ENCODE assay signal across 9 cellular contexts in genomic region chr11:78310500-78310909, GRCh38.
DNase-seq lines count a peak whose midpoint lies in the region; ATAC-seq, FAIRE-seq and TF ChIP-seq lines count a peak whose summit lies in the region.
"Had no signal": no experiment of that assay in that cellular context is flagged by ENCODE, and none has a peak within 500 bp of the region (broad histone marks: within the 10 kb centered on the region; RNA-seq: fewer than 3 reads in every experiment).

No MANE protein-coding gene starts in this region.

- no peak overlapping the region for H2AK5ac ChIP-seq in neuronal stem cell (ENCODE audit: low read depth, low read length)

- ATAC-seq in GM21529 (IDR thresholded peaks at IDR 0.05; ENCODE audit: unreplicated experiment) = peak; percentile 90

- intact Hi-C loops in kidney (cut with DNase I) = no loop called here

- peak overlapping the region; percentile 20 to 61 (median 42) for H3K27ac Mint-ChIP-seq in IgD-negative memory B cell

- DNase-seq in COLO829 (ENCODE audit: low spot score) (peak; percentile 14), kidney (peak; percentile 84), HAP-1 (ENCODE audit: low spot score in 2 of 2) (no peak), NCI-H82 treated with DMSO at 0.1 percent for 48 hours (lab: John Stamatoyannopoulos, UW; ENCODE audit: unreplicated experiment) (no peak), hypothalamus (lab: John Stamatoyannopoulos, UW) (no peak), neuronal stem cell (ENCODE audit: low spot score) (no peak)

- peaks cover 11 to 13% of the 10 kb centered on the region in 2 donors for H3K4me1 ChIP-seq in kidney (ENCODE audit: control insufficient read depth in 1 of 2, insufficient read depth in 1 of 2, low read depth in 1 of 2, low read length in 2 of 2)
- H3K4me1 ChIP-seq in HAP-1 = peaks cover 3% of the 10 kb centered on the region
- H3K4me1 ChIP-seq in neuronal stem cell (ENCODE audit: control insufficient read depth in 2 of 2, insufficient read depth in 1 of 2, low read depth in 1 of 2, low read length in 2 of 2) = peaks cover 0 to 5% of the 10 kb centered on the region in 2 donors

- peaks cover 35 to 48% (median 46%) of the 10 kb centered on the region in 3 donors for H3K4me1 Mint-ChIP-seq in IgD-negative memory B cell

- H3K36me3 Mint-ChIP-seq in IgD-negative memory B cell = no peaks in the 10 kb centered on the region

- H3K9me3 ChIP-seq in kidney (ENCODE audit: control insufficient read depth in 1 of 2, low read length in 2 of 2) (no peaks in the 10 kb centered on the region), HAP-1 (no peaks in the 10 kb centered on the region), neuronal stem cell (replicated peaks in 1 of 2; ENCODE audit: control insufficient read depth in 2 of 2, insufficient read depth in 1 of 2, low read depth in 1 of 2, low read length in 2 of 2) (no peaks in the 10 kb centered on the region)

- H3K18ac ChIP-seq in neuronal stem cell (ENCODE audit: low read length) = no peak overlapping the region

- H2AFZ ChIP-seq in neuronal stem cell (ENCODE audit: low read length) = no peak overlapping the region

- H3K36me3 ChIP-seq in kidney (ENCODE audit: control insufficient read depth in 1 of 2, insufficient read depth in 2 of 2, low read length in 2 of 2) (no peaks in the 10 kb centered on the region), HAP-1 (replicated peaks) (0 out of 2 replicates have a peak, but pooled peaks cover 2% of the 10 kb centered on the region), neuronal stem cell (replicated peaks in 1 of 2; ENCODE audit: control insufficient read depth in 2 of 2, insufficient read depth in 2 of 2, low read length in 2 of 2) (no peaks in the 10 kb centered on the region)

- no peak overlapping the region for H2BK15ac ChIP-seq in neuronal stem cell (ENCODE audit: low read length)

- H3K9me3 Mint-ChIP-seq in IgD-negative memory B cell = no peaks in the 10 kb centered on the region

- H3K9ac ChIP-seq in kidney (ENCODE audit: low read length in 2 of 2) (peak overlapping the region in 1 of 2 donors; percentile 59), neuronal stem cell (ENCODE audit: low read depth, low read length, poor library complexity) (no peak overlapping the region)

- H3K27me3 ChIP-seq in HAP-1 (ENCODE audit: low read depth) = no peaks in the 10 kb centered on the region
- H3K27me3 ChIP-seq in neuronal stem cell (ENCODE audit: control insufficient read depth in 3 of 3, insufficient read depth in 3 of 3, low read depth in 1 of 3, low read length in 3 of 3) = no peaks in the 10 kb centered on the region

- no peak overlapping the region for H3K4ac ChIP-seq in neuronal stem cell (ENCODE audit: low read length)

- H3K4me3 Mint-ChIP-seq in IgD-negative memory B cell = peak overlapping the region in 3 of 4 donors; percentile 23 to 87 (median 78)

- H2BK5ac ChIP-seq in neuronal stem cell (ENCODE audit: low read length) = no peak overlapping the region

- peak overlapping the region; percentile 38 to 59 for H3K27ac ChIP-seq in kidney (ENCODE audit: low read depth in 2 of 2, low read length in 2 of 2)
- no peak overlapping the region for H3K27ac ChIP-seq in neuronal stem cell (replicated peaks; ENCODE audit: low read length)

- H2BK120ac ChIP-seq in neuronal stem cell (ENCODE audit: low read depth, low read length) = no peak overlapping the region

- in situ Hi-C loops in HAP-1 (cut with MboI; ENCODE audit: low sequenced_read_pairs) = no loop called here

- no peaks in the 10 kb centered on the region for H3K27me3 Mint-ChIP-seq in IgD-negative memory B cell

- no peak overlapping the region for H3K23ac ChIP-seq in neuronal stem cell (ENCODE audit: low read depth, low read length, poor library complexity)

- no peak for TF ChIP-seq CTCF in kidney (IDR thresholded peaks at IDR 0.05; ENCODE audit: borderline replicate concordance, extremely low read depth, insufficient read depth)

- no peak overlapping the region for H4K91ac ChIP-seq in neuronal stem cell (ENCODE audit: low read depth, low read length, poor library complexity)

- no peak overlapping the region for H3K14ac ChIP-seq in neuronal stem cell (ENCODE audit: low read length)

- WGBS in neuronal stem cell (ENCODE audit: extremely low coverage in 2 of 2, insufficient read length in 2 of 2, insufficient replicate concordance in 1 of 2), 2 donors = no CpG with 5 or more reads among the region's 6 CpGs

- H3K4me2 ChIP-seq in neuronal stem cell (ENCODE audit: insufficient read depth, low read length, poor library complexity, severe bottlenecking) = no peak overlapping the region

- no peak overlapping the region for H2BK12ac ChIP-seq in neuronal stem cell (ENCODE audit: low read length)

- H3K4me3 ChIP-seq in kidney (ENCODE audit: low read length in 2 of 2) (peak overlapping the region in 1 of 2 donors; percentile 30), HAP-1 (no peak overlapping the region), neuronal stem cell (ENCODE audit: low read length in 2 of 2) (no peak overlapping the region)

- H4K8ac ChIP-seq in neuronal stem cell (ENCODE audit: low read depth, low read length) = no peak overlapping the region

- FAIRE-seq in kidney (lab: Jason Lieb, UNC) = no peak
- FAIRE-seq: TTC549 had no signal

- no peaks in the 10 kb centered on the region for H3K79me1 ChIP-seq in neuronal stem cell (ENCODE audit: low read depth, low read length)

Comparison
In these comparisons a context has a peak if more than half of its experiments do, and no peak if none do; other contexts are left out.
1. DNase-seq: peak in COLO829 (single experiment) and kidney (single experiment); none in HAP-1 (0 of 2), NCI-H82 treated with DMSO at 0.1 percent for 48 hours (single experiment), hypothalamus (0 of 51) and neuronal stem cell (single experiment).